Comparison of ENCODE assay signal across 23 cellular contexts in genomic region chr6:133835901-133836300, GRCh38. TPM values are rescaled to one million over a fixed set of nuclear protein-coding genes. Genes with fewer than 3 reads are reported as not detected.
DNase-seq lines count a peak whose midpoint lies in the region; ATAC-seq and TF ChIP-seq lines count a peak whose summit lies in the region.
"Had no signal": no experiment of that assay in that cellular context is flagged by ENCODE, and none has a peak within 500 bp of the region (broad histone marks: within the 10 kb centered on the region; RNA-seq: fewer than 3 reads in every experiment).

No MANE protein-coding gene starts in this region.

- H3K4me1 Mint-ChIP-seq in chondrocyte (ENCODE audit: low read depth), result peaks cover 13% of the 10 kb centered on the region
- peaks cover 5% of the 10 kb centered on the region for H3K4me1 Mint-ChIP-seq in activated naive CD8-positive, alpha-beta T cell treated with anti-CD3 and anti-CD28 coated beads for 36 hours
- peaks cover 6% of the 10 kb centered on the region for H3K4me1 Mint-ChIP-seq in activated CD8-positive, alpha-beta T cell treated with anti-CD3 and anti-CD28 coated beads for 36 hours (ENCODE audit: low read depth)

- H3K4me3 Mint-ChIP-seq in chondrocyte (ENCODE audit: unreplicated experiment), result no peak overlapping the region
- no peak overlapping the region for H3K4me3 Mint-ChIP-seq in activated naive CD8-positive, alpha-beta T cell treated with anti-CD3 and anti-CD28 coated beads for 36 hours
- no peak overlapping the region for H3K4me3 Mint-ChIP-seq in activated CD8-positive, alpha-beta T cell treated with anti-CD3 and anti-CD28 coated beads for 36 hours
- H3K4me3 Mint-ChIP-seq: activated naive CD4-positive, alpha-beta T cell treated with anti-CD3 and anti-CD28 coated beads for 36 hours; dendritic cell treated with granulocyte-macrophage colony-stimulating factor and Interleukin-4, amounts not matched to agents 40 ng/mL and 50 ng/mL, for 4 days; stimulated activated naive CD8-positive, alpha-beta T cell treated with anti-CD3 and anti-CD28 coated beads, Interleukin-15, amount 100 ng/mL, for 72 hours; T-cell had no signal

- RAD21 ChIA-PET in HCT116 (lab: Charles Lee; ENCODE audit: low non-redundant PET in 1 of 2, low total read pairs in 2 of 2, uncharacterized antibody in 2 of 2, unreplicated experiment in 2 of 2), result no interaction called here

- no peaks in the 10 kb centered on the region for H3K9me3 Mint-ChIP-seq in chondrocyte (ENCODE audit: low read depth)
- H3K9me3 Mint-ChIP-seq in activated naive CD8-positive, alpha-beta T cell treated with anti-CD3 and anti-CD28 coated beads for 36 hours, result no peaks in the 10 kb centered on the region
- no peaks in the 10 kb centered on the region for H3K9me3 Mint-ChIP-seq in activated CD8-positive, alpha-beta T cell treated with anti-CD3 and anti-CD28 coated beads for 36 hours
- H3K9me3 Mint-ChIP-seq: activated naive CD4-positive, alpha-beta T cell treated with anti-CD3 and anti-CD28 coated beads for 36 hours; dendritic cell treated with granulocyte-macrophage colony-stimulating factor and Interleukin-4, amounts not matched to agents 40 ng/mL and 50 ng/mL, for 4 days; stimulated activated naive CD8-positive, alpha-beta T cell treated with anti-CD3 and anti-CD28 coated beads, Interleukin-15, amount 100 ng/mL, for 72 hours; T-cell had no signal

- no TSS peak for BruUV-seq in HCT116 (replicated peaks; lab: Mats Ljungman, UMichigan)

- CTCF ChIA-PET in AG04450 (lab: Charles Lee) (interaction anchor here (0.8 to 1.0 kb wide), 2 partner anchors 81 to 266 kb away, joined by 4 to 6 read pairs; no protein-coding TSS in a partner anchor), HCT116 (lab: Charles Lee) (interaction anchor here (0.8 to 1.9 kb wide), 3 partner anchors 19 to 266 kb away, joined by 3 to 11 read pairs (median 8); no protein-coding TSS in a partner anchor)
- CTCF ChIA-PET in activated CD8-positive, alpha-beta T cell treated with anti-CD3 and anti-CD28 coated beads for 36 hours (lab: Charles Lee), result interaction anchor here (1.1 to 2.6 kb wide), 3 partner anchors 19 to 88 kb away, joined by 4 to 11 read pairs (median 5); no protein-coding TSS in a partner anchor

- TF ChIP-seq CTCF in AG04450 (IDR thresholded peaks at IDR 0.05; ENCODE audit: low read depth, low read length) (peak; percentile 44), HCT116 (IDR thresholded peaks at IDR 0.05 in 2 of 3, conservative IDR thresholded peaks at IDR 0.05 in 1 of 3; ENCODE audit: borderline replicate concordance in 1 of 3, insufficient read depth in 1 of 3, low read depth in 2 of 3, low read length in 2 of 3) (peak in 1 of 3 experiments; percentile 29; a peak in 1 of 6 replicates), chondrocyte (IDR thresholded peaks at IDR 0.05) (peak; percentile 75), gastroesophageal sphincter (IDR thresholded peaks at IDR 0.05) (no peak)
- TF ChIP-seq CTCF in activated CD8-positive, alpha-beta T cell treated with anti-CD3 and anti-CD28 coated beads for 36 hours (IDR thresholded peaks at IDR 0.05), result no peak

- no peak overlapping the region for H3K9ac ChIP-seq in HCT116 (ENCODE audit: low read length)

- no peak overlapping the region for H3K27ac Mint-ChIP-seq in chondrocyte (ENCODE audit: unreplicated experiment)
- H3K27ac Mint-ChIP-seq in activated naive CD8-positive, alpha-beta T cell treated with anti-CD3 and anti-CD28 coated beads for 36 hours, result no peak overlapping the region
- H3K27ac Mint-ChIP-seq in activated CD8-positive, alpha-beta T cell treated with anti-CD3 and anti-CD28 coated beads for 36 hours, result no peak overlapping the region
- H3K27ac Mint-ChIP-seq: activated naive CD4-positive, alpha-beta T cell treated with anti-CD3 and anti-CD28 coated beads for 36 hours; dendritic cell treated with granulocyte-macrophage colony-stimulating factor and Interleukin-4, amounts not matched to agents 40 ng/mL and 50 ng/mL, for 4 days; stimulated activated naive CD8-positive, alpha-beta T cell treated with anti-CD3 and anti-CD28 coated beads, Interleukin-15, amount 100 ng/mL, for 72 hours; T-cell had no signal

- H3K27me3 ChIP-seq in AG04450 (ENCODE audit: control insufficient read depth, insufficient read depth, low read length) (no peaks in the 10 kb centered on the region), HCT116 (ENCODE audit: insufficient read depth, low read length) (no peaks in the 10 kb centered on the region), gastroesophageal sphincter (no peaks in the 10 kb centered on the region)
- H3K27me3 ChIP-seq: ovary had no signal

- H3K4me1 ChIP-seq in HCT116 (ENCODE audit: control insufficient read depth in 1 of 2, insufficient read depth in 2 of 2, low read length in 2 of 2) (peaks cover 0 to 10% of the 10 kb centered on the region in 2 experiments; a peak in 2 of 4 replicates), gastroesophageal sphincter (peaks cover 0 to 9% (median 0%) of the 10 kb centered on the region in 3 donors)

- H3K36me3 Mint-ChIP-seq in chondrocyte (ENCODE audit: low read depth), result no peaks in the 10 kb centered on the region
- H3K36me3 Mint-ChIP-seq in activated naive CD8-positive, alpha-beta T cell treated with anti-CD3 and anti-CD28 coated beads for 36 hours, result no peaks in the 10 kb centered on the region
- no peaks in the 10 kb centered on the region for H3K36me3 Mint-ChIP-seq in activated CD8-positive, alpha-beta T cell treated with anti-CD3 and anti-CD28 coated beads for 36 hours (ENCODE audit: low read depth)
- H3K36me3 Mint-ChIP-seq: T-cell had no signal

- H3K9me3 ChIP-seq in AG04450 (ENCODE audit: control insufficient read depth, insufficient read depth, low read length) (peaks cover 5% of the 10 kb centered on the region), HCT116 (ENCODE audit: control insufficient read depth in 1 of 2, insufficient read depth in 1 of 2, low read depth in 1 of 2, low read length in 2 of 2) (no peaks in the 10 kb centered on the region), gastroesophageal sphincter (no peaks in the 10 kb centered on the region)
- H3K9me3 ChIP-seq: left ventricle myocardium inferior, ovary, sigmoid colon, upper lobe of left lung had no signal

- no peaks in the 10 kb centered on the region for H3K79me2 ChIP-seq in HCT116 (ENCODE audit: insufficient read depth, low read length)

- no peak for TF ChIP-seq POLR2A in HCT116 (IDR thresholded peaks at IDR 0.05; ENCODE audit: borderline replicate concordance, extremely low read depth, insufficient read depth, insufficient read length)
- no peak for TF ChIP-seq POLR2A in gastroesophageal sphincter (IDR thresholded peaks at IDR 0.05)

- no peak for ATAC-seq in HCT116
- no peak for ATAC-seq in activated CD8-positive, alpha-beta T cell treated with anti-CD3 and anti-CD28 coated beads for 36 hours
- no peak for ATAC-seq in gastroesophageal sphincter
- ATAC-seq: stimulated activated naive CD8-positive, alpha-beta T cell treated with anti-CD3 and anti-CD28 coated beads, Interleukin-15, amount 100 ng/mL, for 72 hours; T-cell had no signal

- H3K27me3 Mint-ChIP-seq in chondrocyte (ENCODE audit: low read depth), result peaks cover 20% of the 10 kb centered on the region
- peaks cover 51% of the 10 kb centered on the region for H3K27me3 Mint-ChIP-seq in activated naive CD8-positive, alpha-beta T cell treated with anti-CD3 and anti-CD28 coated beads for 36 hours
- peaks cover 23% of the 10 kb centered on the region for H3K27me3 Mint-ChIP-seq in activated CD8-positive, alpha-beta T cell treated with anti-CD3 and anti-CD28 coated beads for 36 hours

- H3K36me3 ChIP-seq in HCT116 (ENCODE audit: control insufficient read depth in 1 of 2, insufficient read depth in 2 of 2, low read length in 2 of 2), result no peaks in the 10 kb centered on the region
- H3K36me3 ChIP-seq in gastroesophageal sphincter, result no peaks in the 10 kb centered on the region
- H3K36me3 ChIP-seq: left ventricle myocardium inferior, ovary, sigmoid colon, upper lobe of left lung had no signal

- WGBS in gastroesophageal sphincter (ENCODE audit: low coverage in 1 of 2), 2 donors, result 89% methylated on average over 3 to 4 of the region's 4 CpGs

- TF ChIP-seq EP300 in gastroesophageal sphincter (IDR thresholded peaks at IDR 0.05), result no peak

- H3K27ac ChIP-seq in AG04450 (ENCODE audit: low read depth, low read length) (no peak overlapping the region), HCT116 (ENCODE audit: low read depth, low read length) (no peak overlapping the region), gastroesophageal sphincter (no peak overlapping the region)
- H3K27ac ChIP-seq: ovary, sigmoid colon, upper lobe of left lung had no signal

- no peak overlapping the region for H2AFZ ChIP-seq in HCT116 (ENCODE audit: low read depth, low read length, poor library complexity, severe bottlenecking)

- peak; percentile 35; the same call in 1 of the 2 replicates for TF ChIP-seq RAD21 in HCT116 (IDR thresholded peaks at IDR 0.05; ENCODE audit: low read depth)

- DNase-seq in AG04450 (ENCODE audit: low read depth, low spot score), result no peak
- DNase-seq in HCT116 (ENCODE audit: low read depth, low spot score), result no peak
- no peak for DNase-seq in chondrocyte (ENCODE audit: low spot score)
- DNase-seq in myocyte (ENCODE audit: low read depth), result peak; percentile 42
- no peak for DNase-seq in activated naive CD8-positive, alpha-beta T cell treated with anti-CD3 and anti-CD28 coated beads for 36 hours
- DNase-seq in activated CD8-positive, alpha-beta T cell treated with anti-CD3 and anti-CD28 coated beads for 36 hours, result no peak
- DNase-seq in amniotic stem cell (lab: John Stamatoyannopoulos, UW), result no peak
- DNase-seq: activated CD4-positive, alpha-beta T cell treated with anti-CD3 and anti-CD28 coated beads, Interleukin-2, amount 50 U/mL, for 4 hours; activated naive CD4-positive, alpha-beta T cell treated with anti-CD3 and anti-CD28 coated beads for 36 hours; activated T-cell treated with anti-CD3 and anti-CD28 coated beads, Interleukin-2, amount 50 U/mL, for 1 hour; COR-L47; GDM1; glutamatergic neuron; left ventricle myocardium inferior; NCI-H1436 treated with DMSO at 0.1 percent for 48 hours; NCI-H345; ovary; sigmoid colon; stimulated activated naive CD8-positive, alpha-beta T cell treated with anti-CD3 and anti-CD28 coated beads, Interleukin-15, amount 100 ng/mL, for 72 hours; T-cell; upper lobe of left lung had no signal

- H4K20me1 ChIP-seq in HCT116 (ENCODE audit: insufficient read depth), result no peaks in the 10 kb centered on the region

- no peak overlapping the region for H3K4me2 ChIP-seq in HCT116 (ENCODE audit: low read length)

- H3K4me3 ChIP-seq in AG04450 (ENCODE audit: low read depth, low read length) (no peak overlapping the region), HCT116 (replicated peaks in 1 of 2; ENCODE audit: low read depth in 1 of 2, low read length in 2 of 2) (no peak overlapping the region), gastroesophageal sphincter (no peak overlapping the region)
- H3K4me3 ChIP-seq: left ventricle myocardium inferior, ovary, sigmoid colon, upper lobe of left lung had no signal

- H3K9me2 ChIP-seq in HCT116 (ENCODE audit: insufficient read depth), result no peaks in the 10 kb centered on the region

- POLR2A ChIA-PET in AG04450 (lab: Yijun Ruan, JAX), result no interaction called here
- POLR2A ChIA-PET in HCT116 (lab: Charles Lee), result no interaction called here
- POLR2A ChIA-PET in activated CD8-positive, alpha-beta T cell treated with anti-CD3 and anti-CD28 coated beads for 36 hours (lab: Charles Lee), result no interaction called here

- intact Hi-C loops in HCT116 (cut with micrococcal nuclease), result loop anchor here (2.0 to 5.0 kb wide), 2 partner anchors 261 to 267 kb away; no protein-coding TSS in a partner anchor
- intact Hi-C loops in activated CD8-positive, alpha-beta T cell treated with anti-CD3 and anti-CD28 coated beads for 36 hours (cut with micrococcal nuclease), result loop anchor here (2.0 kb wide), 1 partner anchor 81 kb away; no protein-coding TSS in a partner anchor

RNA-seq across cellular contexts. Expression of gene TCF21, which starts 53.0 kb away (rescaled TPM):
- 30.7 and 32.2 TPM in 2 replicates for polyA plus RNA-seq in AG04450 (2011; rRNA removed)
- polyA minus RNA-seq in AG04450 (2011; rRNA and poly(A)+ RNA removed), result 38.5 and 49.9 TPM in 2 replicates
- 0.20 TPM for total RNA-seq in HCT116 (2021; ENCODE audit: unreplicated experiment)
- 0.01 and 0.04 TPM in 2 replicates for polyA plus RNA-seq in HCT116 (2012)
- total RNA-seq in chondrocyte, result not detected in 3 replicates
- total RNA-seq in myocyte, result 0.03 TPM in 1 of 2 replicates, not detected in the other
- not detected for polyA plus RNA-seq in myocyte (2012)
- total RNA-seq in activated naive CD8-positive, alpha-beta T cell treated with anti-CD3 and anti-CD28 coated beads for 36 hours, result not detected
- not detected for total RNA-seq in activated CD8-positive, alpha-beta T cell treated with anti-CD3 and anti-CD28 coated beads for 36 hours
- total RNA-seq in gastroesophageal sphincter, result 10 to 100 TPM; 13.5 to 36.9 (median 22.2) TPM
- total RNA-seq: activated naive CD4-positive, alpha-beta T cell treated with anti-CD3 and anti-CD28 coated beads for 36 hours had no signal

Comparison
In these comparisons a context has a peak if more than half of its experiments do, and no peak if none do; other contexts are left out.
1. CTCF ChIP-seq: peak in AG04450 (single experiment) and chondrocyte (single experiment); none in activated CD8-positive, alpha-beta T cell treated with anti-CD3 and anti-CD28 coated beads for 36 hours (single experiment) and gastroesophageal sphincter (0 of 4).
2. RNA of gene TCF21, which starts 53.0 kb away (total RNA-seq): 13.5 to 36.9 TPM in gastroesophageal sphincter; 0.20 TPM in HCT116 (single experiment), 0.03 TPM in myocyte, not detected in chondrocyte, not detected in activated naive CD8-positive, alpha-beta T cell treated with anti-CD3 and anti-CD28 coated beads for 36 hours and not detected in activated CD8-positive, alpha-beta T cell treated with anti-CD3 and anti-CD28 coated beads for 36 hours; every median in the first group is over 10 times any median in the second.